In genomic region chr11:114019574-114019973, GRCh38 we compare ENCODE assay signal across 28 cellular contexts. TPM values are rescaled to one million over a fixed set of nuclear protein-coding genes. Genes with fewer than 3 reads are reported as not detected.
"Had no signal": no experiment of that assay in that cellular context is flagged by ENCODE, and none has a peak within 500 bp of the region (broad histone marks: within the 10 kb centered on the region; RNA-seq: fewer than 3 reads in every experiment).

No MANE protein-coding gene starts in this region.

- H3K36me3 ChIP-seq: MG63, SJSA1 had no signal

- H3K27ac ChIP-seq: PC-9, RWPE1, SJSA1 had no signal

- H3K4me3 ChIP-seq: MG63, PC-9, SJSA1 had no signal

- ATAC-seq: Panc1 had no signal

- H3K4me1 ChIP-seq: SJSA1 had no signal

- H3K9me3 ChIP-seq: MG63, SJSA1, SK-N-SH had no signal

- DNase-seq: Kasumi-1, KG1, MG63, NCI-H1048, NCI-H1417 treated with DMSO at 0.1 percent for 48 hours, NCI-H1436 treated with DMSO at 0.1 percent for 48 hours, NCI-H1694 treated with DMSO at 0.1 percent for 48 hours, NCI-H187 treated with DMSO at 0.1 percent for 48 hours, NCI-H2081 treated with DMSO at 0.1 percent for 48 hours, NCI-H2107, NCI-H2171, NCI-H226, NCI-H446 treated with DMSO at 0.1 percent for 48 hours, NCI-H510A, NCI-H524, NCI-H526, NCI-H774, Right ventricle myocardium superior, SHP77 treated with DMSO at 0.1 percent for 48 hours, SK-N-SH, SW 1271 had no signal

RNA-seq across cellular contexts. Expression of gene ZBTB16, which starts 39.9 kb away (rescaled TPM):
- total RNA-seq: M059J, OCI-LY7, RPMI7951, SJSA1 had no signal
- polyA plus RNA-seq: SK-N-SH had no signal

RNA-seq across cellular contexts. Expression of gene HTR3A, which starts 44.7 kb away (rescaled TPM):
- total RNA-seq: M059J, OCI-LY7, PC-9, Right ventricle myocardium superior, RPMI7951, SJSA1 had no signal
- polyA plus RNA-seq: SK-N-SH had no signal
